ENCODE assay signal across 1 cellular context in the genomic region with DNA sequence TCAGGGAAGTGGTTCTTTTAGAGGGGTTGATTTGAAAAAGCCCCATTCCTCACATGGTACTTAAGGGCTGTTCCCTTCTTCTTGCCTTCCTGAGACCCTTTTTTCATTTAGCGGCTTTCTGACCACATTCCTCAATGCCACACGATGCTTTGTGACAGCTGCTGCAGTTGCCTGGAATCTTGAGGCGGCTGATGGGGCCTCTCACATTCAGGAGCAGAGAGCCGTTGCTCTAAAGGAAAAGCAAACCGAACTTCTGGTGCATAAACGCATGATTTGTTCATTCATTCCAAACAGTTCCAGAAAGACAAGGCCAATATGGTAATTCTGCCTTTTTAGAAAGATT.
TF ChIP-seq lines count a peak whose summit lies in the region.

No MANE protein-coding gene starts in this region.

TF ChIP-seq in WTC11, 78 proteins besides CTCF, POLR2A, EP300 and RAD21 (continued from another document):
- TF ChIP-seq, protein P1, sequence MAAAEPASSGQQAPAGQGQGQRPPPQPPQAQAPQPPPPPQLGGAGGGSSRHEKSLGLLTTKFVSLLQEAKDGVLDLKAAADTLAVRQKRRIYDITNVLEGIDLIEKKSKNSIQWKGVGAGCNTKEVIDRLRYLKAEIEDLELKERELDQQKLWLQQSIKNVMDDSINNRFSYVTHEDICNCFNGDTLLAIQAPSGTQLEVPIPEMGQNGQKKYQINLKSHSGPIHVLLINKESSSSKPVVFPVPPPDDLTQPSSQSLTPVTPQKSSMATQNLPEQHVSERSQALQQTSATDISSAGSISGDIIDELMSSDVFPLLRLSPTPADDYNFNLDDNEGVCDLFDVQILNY (CRISPR knock-in tag; IDR thresholded peaks at IDR 0.05), result no peak
- TF ChIP-seq TEAD4 (CRISPR knock-in tag; IDR thresholded peaks at IDR 0.05), result no peak
- TF ChIP-seq NFE2L1 (CRISPR knock-in tag; IDR thresholded peaks at IDR 0.05), result no peak
- TF ChIP-seq ZBTB21 (CRISPR knock-in tag; IDR thresholded peaks at IDR 0.05; ENCODE audit: borderline replicate concordance), result no peak
- no peak for TF ChIP-seq ZNF232 (CRISPR knock-in tag; IDR thresholded peaks at IDR 0.05)
- TF ChIP-seq, protein P2, sequence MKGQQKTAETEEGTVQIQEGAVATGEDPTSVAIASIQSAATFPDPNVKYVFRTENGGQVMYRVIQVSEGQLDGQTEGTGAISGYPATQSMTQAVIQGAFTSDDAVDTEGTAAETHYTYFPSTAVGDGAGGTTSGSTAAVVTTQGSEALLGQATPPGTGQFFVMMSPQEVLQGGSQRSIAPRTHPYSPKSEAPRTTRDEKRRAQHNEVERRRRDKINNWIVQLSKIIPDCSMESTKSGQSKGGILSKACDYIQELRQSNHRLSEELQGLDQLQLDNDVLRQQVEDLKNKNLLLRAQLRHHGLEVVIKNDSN (CRISPR knock-in tag; IDR thresholded peaks at IDR 0.05), result no peak
- TF ChIP-seq JUN (CRISPR knock-in tag; IDR thresholded peaks at IDR 0.05), result no peak
- TF ChIP-seq, protein P3, sequence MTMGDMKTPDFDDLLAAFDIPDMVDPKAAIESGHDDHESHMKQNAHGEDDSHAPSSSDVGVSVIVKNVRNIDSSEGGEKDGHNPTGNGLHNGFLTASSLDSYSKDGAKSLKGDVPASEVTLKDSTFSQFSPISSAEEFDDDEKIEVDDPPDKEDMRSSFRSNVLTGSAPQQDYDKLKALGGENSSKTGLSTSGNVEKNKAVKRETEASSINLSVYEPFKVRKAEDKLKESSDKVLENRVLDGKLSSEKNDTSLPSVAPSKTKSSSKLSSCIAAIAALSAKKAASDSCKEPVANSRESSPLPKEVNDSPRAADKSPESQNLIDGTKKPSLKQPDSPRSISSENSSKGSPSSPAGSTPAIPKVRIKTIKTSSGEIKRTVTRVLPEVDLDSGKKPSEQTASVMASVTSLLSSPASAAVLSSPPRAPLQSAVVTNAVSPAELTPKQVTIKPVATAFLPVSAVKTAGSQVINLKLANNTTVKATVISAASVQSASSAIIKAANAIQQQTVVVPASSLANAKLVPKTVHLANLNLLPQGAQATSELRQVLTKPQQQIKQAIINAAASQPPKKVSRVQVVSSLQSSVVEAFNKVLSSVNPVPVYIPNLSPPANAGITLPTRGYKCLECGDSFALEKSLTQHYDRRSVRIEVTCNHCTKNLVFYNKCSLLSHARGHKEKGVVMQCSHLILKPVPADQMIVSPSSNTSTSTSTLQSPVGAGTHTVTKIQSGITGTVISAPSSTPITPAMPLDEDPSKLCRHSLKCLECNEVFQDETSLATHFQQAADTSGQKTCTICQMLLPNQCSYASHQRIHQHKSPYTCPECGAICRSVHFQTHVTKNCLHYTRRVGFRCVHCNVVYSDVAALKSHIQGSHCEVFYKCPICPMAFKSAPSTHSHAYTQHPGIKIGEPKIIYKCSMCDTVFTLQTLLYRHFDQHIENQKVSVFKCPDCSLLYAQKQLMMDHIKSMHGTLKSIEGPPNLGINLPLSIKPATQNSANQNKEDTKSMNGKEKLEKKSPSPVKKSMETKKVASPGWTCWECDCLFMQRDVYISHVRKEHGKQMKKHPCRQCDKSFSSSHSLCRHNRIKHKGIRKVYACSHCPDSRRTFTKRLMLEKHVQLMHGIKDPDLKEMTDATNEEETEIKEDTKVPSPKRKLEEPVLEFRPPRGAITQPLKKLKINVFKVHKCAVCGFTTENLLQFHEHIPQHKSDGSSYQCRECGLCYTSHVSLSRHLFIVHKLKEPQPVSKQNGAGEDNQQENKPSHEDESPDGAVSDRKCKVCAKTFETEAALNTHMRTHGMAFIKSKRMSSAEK (CRISPR knock-in tag; IDR thresholded peaks at IDR 0.05; ENCODE audit: borderline replicate concordance), result no peak
- TF ChIP-seq CREM (CRISPR knock-in tag; IDR thresholded peaks at IDR 0.05), result no peak
